In genomic region chr6:157323114-157323923, GRCh38 we compare ENCODE assay signal across 1 cellular context.
TF ChIP-seq lines count a peak whose summit lies in the region.

TSS of gene TMEM242 (minus strand) at chr6:157323519. CDS start at chr6:157323499, 20 bp downstream.

TF ChIP-seq in HepG2, 621 proteins besides CTCF, POLR2A, EP300 and RAD21 (continued from another document and continues in another):
- TF ChIP-seq NFAT5 (CRISPR knock-in tag; IDR thresholded peaks at IDR 0.05) (peak; percentile 86; the same call in 1 of the 2 replicates), ZFYVE20 (CRISPR knock-in tag; IDR thresholded peaks at IDR 0.05; ENCODE audit: borderline replicate concordance, low read depth) (no peak; the same call in 1 of the 2 replicates), PLSCR1 (CRISPR knock-in tag; IDR thresholded peaks at IDR 0.05; ENCODE audit: borderline replicate concordance) (no peak), E2F5 (CRISPR knock-in tag; conservative IDR thresholded peaks at IDR 0.05) (peak; percentile 82), ATF1 (CRISPR knock-in tag; IDR thresholded peaks at IDR 0.05) (peak; percentile 74), ZNF660 (CRISPR knock-in tag; IDR thresholded peaks at IDR 0.05; ENCODE audit: borderline replicate concordance, low read depth) (no peak), MIXL1 (CRISPR knock-in tag; IDR thresholded peaks at IDR 0.05) (peak; percentile 99), PBX2 (CRISPR knock-in tag; IDR thresholded peaks at IDR 0.05) (peak; percentile 6; the same call in 1 of the 2 replicates), SIN3B (IDR thresholded peaks at IDR 0.05; ENCODE audit: low read length) (peak; percentile 100), ZNF75D (CRISPR knock-in tag; IDR thresholded peaks at IDR 0.05; ENCODE audit: borderline replicate concordance) (peak; percentile 96; the same call in 1 of the 2 replicates), ZNF235 (CRISPR knock-in tag; IDR thresholded peaks at IDR 0.05; ENCODE audit: borderline replicate concordance) (no peak), HNRNPL (IDR thresholded peaks at IDR 0.05; ENCODE audit: low read depth, low read length) (peak; percentile 91), SP5 (CRISPR knock-in tag; IDR thresholded peaks at IDR 0.05; ENCODE audit: borderline replicate concordance, low read depth) (peak; percentile 66; the same call in 1 of the 2 replicates), PITX1 (CRISPR knock-in tag; IDR thresholded peaks at IDR 0.05) (peak; percentile 89), ZNF317 (CRISPR knock-in tag; IDR thresholded peaks at IDR 0.05) (peak; percentile 81), PRDM4 (CRISPR knock-in tag; IDR thresholded peaks at IDR 0.05; ENCODE audit: borderline replicate concordance) (no peak), ATF7-NPFF (CRISPR knock-in tag; IDR thresholded peaks at IDR 0.05; ENCODE audit: low read depth) (peak; percentile 94), GPN1 (CRISPR knock-in tag; IDR thresholded peaks at IDR 0.05; ENCODE audit: borderline replicate concordance) (0 out of 2 replicates have a peak, but pooled peaks have one; percentile 83), MED1 (CRISPR knock-in tag; IDR thresholded peaks at IDR 0.05) (peak; percentile 94), ARHGAP35 (CRISPR knock-in tag; IDR thresholded peaks at IDR 0.05; ENCODE audit: borderline replicate concordance) (peak; percentile 76; the same call in 1 of the 2 replicates), MTF1 (CRISPR knock-in tag; IDR thresholded peaks at IDR 0.05) (peak; percentile 64), SMAD9 (CRISPR knock-in tag; IDR thresholded peaks at IDR 0.05) (peak; percentile 50; the same call in 1 of the 2 replicates), ZFAT (CRISPR knock-in tag; conservative IDR thresholded peaks at IDR 0.05) (peak; percentile 91), ATF5 (CRISPR knock-in tag; IDR thresholded peaks at IDR 0.05; ENCODE audit: low read depth) (no peak), ZNF335 (CRISPR knock-in tag; IDR thresholded peaks at IDR 0.05) (peak; percentile 96), GZF1 (CRISPR knock-in tag; IDR thresholded peaks at IDR 0.05) (peak; percentile 95), RFX3 (CRISPR knock-in tag; IDR thresholded peaks at IDR 0.05) (0 out of 2 replicates have a peak, but pooled peaks have one; percentile 42), TSC22D2 (CRISPR knock-in tag; IDR thresholded peaks at IDR 0.05; ENCODE audit: borderline replicate concordance) (peak; percentile 98), MEIS2 (CRISPR knock-in tag; IDR thresholded peaks at IDR 0.05) (peak; percentile 95), MNT (IDR thresholded peaks at IDR 0.05) (peak; percentile 37), ZBTB43 (CRISPR knock-in tag; conservative IDR thresholded peaks at IDR 0.05) (peak; percentile 79), SPEN (CRISPR knock-in tag; IDR thresholded peaks at IDR 0.05; ENCODE audit: low read depth) (peak; percentile 96), ATF3 (CRISPR knock-in tag; IDR thresholded peaks at IDR 0.05) (peak; percentile 87), ZNF883 (CRISPR knock-in tag; IDR thresholded peaks at IDR 0.05; ENCODE audit: not compliant biosample characterization) (peak; percentile 86), ZNF709 (CRISPR knock-in tag; IDR thresholded peaks at IDR 0.05) (peak; percentile 98), GLMP (CRISPR knock-in tag; IDR thresholded peaks at IDR 0.05; ENCODE audit: borderline replicate concordance) (no peak), PCBP2 (optimal IDR thresholded peaks at IDR 0.05; ENCODE audit: low read depth, low read length, poor library complexity, severe bottlenecking) (peak; percentile 43), SRSF1 (optimal IDR thresholded peaks at IDR 0.05; ENCODE audit: low read depth, low read length) (peak; percentile 89), RARG (CRISPR knock-in tag; IDR thresholded peaks at IDR 0.05; ENCODE audit: low read depth) (no peak; the same call in 1 of the 2 replicates), ZFY (CRISPR knock-in tag; IDR thresholded peaks at IDR 0.05) (peak; percentile 99), RORA (CRISPR knock-in tag; IDR thresholded peaks at IDR 0.05) (0 out of 2 replicates have a peak, but pooled peaks have one; percentile 72), ZZZ3 (CRISPR knock-in tag; IDR thresholded peaks at IDR 0.05; ENCODE audit: borderline replicate concordance) (peak; percentile 95; the same call in 1 of the 2 replicates), ZNF572 (CRISPR knock-in tag; IDR thresholded peaks at IDR 0.05) (peak; percentile 91), ZNF331 (CRISPR knock-in tag; IDR thresholded peaks at IDR 0.05) (peak; percentile 99), NR2F6 (IDR thresholded peaks at IDR 0.05) (peak; percentile 44), NR2F6 (CRISPR knock-in tag; IDR thresholded peaks at IDR 0.05) (peak; percentile 80), ZNF589 (CRISPR knock-in tag; conservative IDR thresholded peaks at IDR 0.05) (peak; percentile 74), HOMEZ (CRISPR knock-in tag; IDR thresholded peaks at IDR 0.05; ENCODE audit: low read depth) (peak; percentile 83), KDM2A (CRISPR knock-in tag; IDR thresholded peaks at IDR 0.05; ENCODE audit: borderline replicate concordance, low read depth) (peak; percentile 99)
